24 cellular contexts compared by ENCODE assay signal in the genomic region with DNA sequence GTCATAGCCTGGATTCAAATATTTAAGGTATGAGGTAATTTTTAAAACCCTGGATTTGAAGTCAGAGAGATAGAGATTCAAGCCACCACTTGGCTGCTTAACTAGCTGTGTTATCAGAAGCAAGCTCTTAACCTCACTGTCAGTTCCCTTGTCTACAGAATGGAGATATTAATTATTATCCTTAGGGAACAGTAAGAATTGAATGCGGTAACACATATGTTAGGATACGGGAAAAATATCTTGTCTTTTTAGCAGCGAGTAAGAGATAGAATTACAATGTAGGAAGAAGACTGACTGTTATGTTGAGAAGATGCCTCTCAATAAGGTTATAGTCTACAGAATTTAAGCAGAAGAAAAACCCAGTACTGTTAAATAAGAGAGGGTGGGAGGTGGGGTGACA.
"Had no signal": no experiment of that assay in that cellular context is flagged by ENCODE, and none has a peak within 500 bp of the region (broad histone marks: within the 10 kb centered on the region; RNA-seq: fewer than 3 reads in every experiment).

No MANE protein-coding gene starts in this region.

- H3K4me3 ChIP-seq: MG63, PC-9, Peyer's patch, SJCRH30 had no signal

- ATAC-seq: HepG2, Right ventricle myocardium inferior, SK-N-SH treated with all-trans-retinoic acid at 6 μM for 48 hours had no signal

- H3K9me3 ChIP-seq: MG63, Peyer's patch, SJCRH30 had no signal

- H3K27me3 ChIP-seq: MG63, Peyer's patch, SJCRH30 had no signal

- DNase-seq: IMR-90, Karpas-422, KG1, MG63, NCI-H1092, NCI-H1105 treated with DMSO at 0.1 percent for 48 hours, NCI-H1417 treated with DMSO at 0.1 percent for 48 hours, NCI-H146, NCI-H1694 treated with DMSO at 0.1 percent for 48 hours, NCI-H1930, NCI-H2081, NCI-H2107, NCI-H345, NCI-H446 treated with DMSO at 0.1 percent for 48 hours, NCI-H510A treated with DMSO at 0.1 percent for 48 hours, NCI-H526, NCI-H82, PC-9, Peyer's patch, SHP77 treated with DMSO at 0.1 percent for 48 hours, SJCRH30 had no signal

- H3K27ac ChIP-seq: PC-9, Peyer's patch, SJCRH30 had no signal

- H2AFZ ChIP-seq: PC-9 had no signal

- H3K36me3 ChIP-seq: MG63, Peyer's patch, SJCRH30 had no signal

- H3K4me2 ChIP-seq: PC-9 had no signal
